ENCODE assay signal across 12 cellular contexts in the genomic region with DNA sequence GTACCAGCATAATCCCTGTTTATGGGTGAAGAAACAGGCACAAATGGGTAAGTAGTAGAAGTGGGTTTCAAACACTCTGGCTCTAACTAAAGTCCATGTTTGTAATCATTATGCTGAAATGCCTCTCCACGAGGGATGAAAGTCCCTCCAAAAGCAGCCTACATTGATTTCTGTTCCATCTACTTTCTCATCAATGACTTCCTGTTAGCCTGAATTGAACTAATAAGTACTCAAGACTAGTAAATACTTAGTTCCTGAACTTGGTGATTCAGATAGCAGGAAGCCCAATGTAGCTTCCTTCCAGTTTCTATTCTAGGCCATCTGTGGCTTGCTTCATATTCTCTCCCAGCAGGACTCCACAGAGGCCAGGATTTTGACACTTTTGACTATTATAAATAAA. TPM values are rescaled to one million over a fixed set of nuclear protein-coding genes. Genes with fewer than 3 reads are reported as not detected.
DNase-seq lines count a peak whose midpoint lies in the region; ATAC-seq and TF ChIP-seq lines count a peak whose summit lies in the region.
"Had no signal": no experiment of that assay in that cellular context is flagged by ENCODE, and none has a peak within 500 bp of the region (broad histone marks: within the 10 kb centered on the region; RNA-seq: fewer than 3 reads in every experiment).

No MANE protein-coding gene starts in this region.

- peak overlapping the region in 1 of 2 experiments; percentile 48 for H3K18ac ChIP-seq in mesenchymal stem cell (ENCODE audit: low read depth in 1 of 2, low read length in 2 of 2)

- no peaks in the 10 kb centered on the region for H3K79me1 ChIP-seq in mesenchymal stem cell (replicated peaks; ENCODE audit: low read length, poor library complexity, severe bottlenecking)

- no peak overlapping the region for H4K91ac ChIP-seq in mesenchymal stem cell (ENCODE audit: low read length)

- H2AFZ ChIP-seq in mesenchymal stem cell (ENCODE audit: low read depth, low read length): no peak overlapping the region
- H2AFZ ChIP-seq in smooth muscle cell (ENCODE audit: low read depth): no peak overlapping the region

- H3K27ac Mint-ChIP-seq in activated T-helper 17 cell treated with anti-CD3 and anti-CD28 coated beads, Interleukin-2, amount 50 U/mL, for 72 hours: no peak overlapping the region
- H3K27ac Mint-ChIP-seq: activated T-helper 1 cell treated with anti-CD3 and anti-CD28 coated beads, Interleukin-12 subunit alpha, Interleukin-12 subunit beta, Interleukin-2, Interleukin-4 antibody, amounts not matched to agents 30 ng/mL and 10 ng/mL and 1 ng/mL, durations not matched to agents 14 hours and 24 hours and 36 hours; CD8-positive, alpha-beta memory T cell had no signal

- no peaks in the 10 kb centered on the region for H3K4me1 Mint-ChIP-seq in activated T-helper 17 cell treated with anti-CD3 and anti-CD28 coated beads, Interleukin-2, amount 50 U/mL, for 72 hours
- H3K4me1 Mint-ChIP-seq: CD8-positive, alpha-beta memory T cell had no signal

- H3K27ac ChIP-seq in mesenchymal stem cell (ENCODE audit: low read length, poor library complexity, severe bottlenecking): no peak overlapping the region
- no peak overlapping the region for H3K27ac ChIP-seq in smooth muscle cell (ENCODE audit: low read depth)

- H3K36me3 ChIP-seq in mesenchymal stem cell (ENCODE audit: control insufficient read depth in 1 of 2, insufficient read depth in 2 of 2, low read depth in 1 of 2, low read length in 2 of 2): peaks cover 0 to 2% of the 10 kb centered on the region in 2 experiments
- H3K36me3 ChIP-seq in smooth muscle cell (ENCODE audit: low read depth): no peaks in the 10 kb centered on the region
- H3K36me3 ChIP-seq: esophagus squamous epithelium had no signal

- H3K4ac ChIP-seq in mesenchymal stem cell (ENCODE audit: low read depth in 1 of 2, low read length in 2 of 2): no peak overlapping the region

- H3K4me3 ChIP-seq in choroid plexus epithelial cell (ENCODE audit: low read depth, low read length) (no peak overlapping the region), mesenchymal stem cell (ENCODE audit: insufficient read depth in 1 of 2, low read depth in 1 of 2, low read length in 2 of 2) (no peak overlapping the region), smooth muscle cell (no peak overlapping the region)
- H3K4me3 ChIP-seq: esophagus squamous epithelium had no signal

- H3K79me2 ChIP-seq in smooth muscle cell (ENCODE audit: low read depth): no peaks in the 10 kb centered on the region

- H3K36me3 Mint-ChIP-seq in activated T-helper 17 cell treated with anti-CD3 and anti-CD28 coated beads, Interleukin-2, amount 50 U/mL, for 72 hours (ENCODE audit: low read depth): no peaks in the 10 kb centered on the region
- H3K36me3 Mint-ChIP-seq: CD8-positive, alpha-beta memory T cell had no signal

- no peak overlapping the region for H2BK12ac ChIP-seq in mesenchymal stem cell (ENCODE audit: low read length in 2 of 2)

- no peak overlapping the region for H3K4me3 Mint-ChIP-seq in activated T-helper 17 cell treated with anti-CD3 and anti-CD28 coated beads, Interleukin-2, amount 50 U/mL, for 72 hours
- H3K4me3 Mint-ChIP-seq: activated T-helper 1 cell treated with anti-CD3 and anti-CD28 coated beads, Interleukin-12 subunit alpha, Interleukin-12 subunit beta, Interleukin-2, Interleukin-4 antibody, amounts not matched to agents 30 ng/mL and 10 ng/mL and 1 ng/mL, durations not matched to agents 14 hours and 24 hours and 36 hours; CD8-positive, alpha-beta memory T cell had no signal

- H3K27me3 ChIP-seq in mesenchymal stem cell (ENCODE audit: control insufficient read depth in 1 of 2, insufficient read depth in 1 of 2, low read length in 2 of 2): no peaks in the 10 kb centered on the region
- H3K27me3 ChIP-seq in smooth muscle cell (ENCODE audit: low read depth): no peaks in the 10 kb centered on the region
- H3K27me3 ChIP-seq: esophagus squamous epithelium had no signal

- peak; percentile 16 for DNase-seq in GDM1 (lab: John Stamatoyannopoulos, UW)
- DNase-seq in LHCN-M2 (ENCODE audit: low read depth): peak; percentile 44
- peak; percentile 86 for DNase-seq in choroid plexus epithelial cell (ENCODE audit: low read depth)
- DNase-seq in mesenchymal stem cell: peak; percentile 67
- no peak for DNase-seq in NCI-H1436 (lab: John Stamatoyannopoulos, UW)
- no peak for DNase-seq in smooth muscle cell (lab: John Stamatoyannopoulos, UW; ENCODE audit: unreplicated experiment)
- DNase-seq in islet precursor cell: no peak
- DNase-seq: CD8-positive, alpha-beta memory T cell; esophagus squamous epithelium; NCI-H187 had no signal

- TF ChIP-seq CTCF in choroid plexus epithelial cell (conservative IDR thresholded peaks at IDR 0.05; ENCODE audit: low read depth, low read length): no peak
- TF ChIP-seq CTCF in smooth muscle cell (IDR thresholded peaks at IDR 0.05; ENCODE audit: borderline replicate concordance, insufficient read depth, poor library complexity, severe bottlenecking): no peak

- H4K8ac ChIP-seq in mesenchymal stem cell (ENCODE audit: low read length): no peak overlapping the region

- no peak overlapping the region for H2BK120ac ChIP-seq in mesenchymal stem cell (ENCODE audit: low read depth, low read length)

- H3K4me2 ChIP-seq in mesenchymal stem cell (ENCODE audit: low read length, poor library complexity, severe bottlenecking) (no peak overlapping the region), smooth muscle cell (no peak overlapping the region)

- no peaks in the 10 kb centered on the region for H3K9me3 Mint-ChIP-seq in activated T-helper 17 cell treated with anti-CD3 and anti-CD28 coated beads, Interleukin-2, amount 50 U/mL, for 72 hours
- H3K9me3 Mint-ChIP-seq: CD8-positive, alpha-beta memory T cell had no signal

- no peak for ATAC-seq in activated T-helper 17 cell treated with anti-CD3 and anti-CD28 coated beads, Interleukin-2, amount 50 U/mL, for 72 hours (replicated peaks)

- H3K23ac ChIP-seq in mesenchymal stem cell (ENCODE audit: low read length in 2 of 2): no peak overlapping the region

- H3K27me3 Mint-ChIP-seq in activated T-helper 17 cell treated with anti-CD3 and anti-CD28 coated beads, Interleukin-2, amount 50 U/mL, for 72 hours: peaks cover 3% of the 10 kb centered on the region

- no peak overlapping the region for H2BK15ac ChIP-seq in mesenchymal stem cell (ENCODE audit: low read depth, poor library complexity, severe bottlenecking)

- no peaks in the 10 kb centered on the region for H3F3A ChIP-seq in smooth muscle cell (ENCODE audit: low read depth)

- H4K20me1 ChIP-seq in smooth muscle cell (ENCODE audit: low read depth): no peaks in the 10 kb centered on the region

- H3K9me3 ChIP-seq in mesenchymal stem cell (ENCODE audit: control insufficient read depth, low read length) (no peaks in the 10 kb centered on the region), smooth muscle cell (replicated peaks; ENCODE audit: low read depth) (no peaks in the 10 kb centered on the region)
- H3K9me3 ChIP-seq: esophagus squamous epithelium had no signal

- WGBS in mesenchymal stem cell: 50% methylated on average over 1 of the region's 1 CpG
- WGBS in smooth muscle cell (ENCODE audit: low lambda C conversion rate): 62% methylated on average over 1 of the region's 1 CpG

- H3K9ac ChIP-seq in mesenchymal stem cell (ENCODE audit: low read length): peak overlapping the region; percentile 34
- no peak overlapping the region for H3K9ac ChIP-seq in smooth muscle cell (ENCODE audit: low read depth)

- H3K4me1 ChIP-seq in mesenchymal stem cell (ENCODE audit: control insufficient read depth, insufficient read depth, low read depth, low read length) (peaks cover 6% of the 10 kb centered on the region), smooth muscle cell (ENCODE audit: low read depth) (no peaks in the 10 kb centered on the region)

- no peak overlapping the region for H3K14ac ChIP-seq in mesenchymal stem cell (ENCODE audit: low read length in 2 of 2)

- H2AK5ac ChIP-seq in mesenchymal stem cell (ENCODE audit: low read length, severe bottlenecking): no peak overlapping the region

- H2BK5ac ChIP-seq in mesenchymal stem cell (ENCODE audit: low read depth, low read length, poor library complexity, severe bottlenecking): no peak overlapping the region

RNA-seq across cellular contexts. Expression of gene BACH1, which starts 11.3 kb away (rescaled TPM):
- total RNA-seq in LHCN-M2 (2014; rRNA removed) (27.7 and 39.7 TPM in 2 replicates), smooth muscle cell (103 and 113 TPM in 2 replicates)
- 9.7 TPM for polyA plus RNA-seq in LHCN-M2 (2012)
- polyA plus RNA-seq in mesenchymal stem cell (2013, experiment 1 of 2): 34.9 TPM
- polyA plus RNA-seq in mesenchymal stem cell (2013, experiment 2 of 2): 36.8 TPM
- 10 to 100 TPM; 26.9 to 86.0 TPM for total RNA-seq in activated T-helper 17 cell treated with anti-CD3 and anti-CD28 coated beads, Interleukin-2, amount 50 U/mL, for 72 hours
- polyA plus RNA-seq in smooth muscle cell: 26.3 and 29.5 TPM in 2 replicates

Comparison
In these comparisons a context has a peak if more than half of its experiments do, and no peak if none do; other contexts are left out.
1. DNase-seq: peak in GDM1 (single experiment), LHCN-M2 (single experiment), choroid plexus epithelial cell (single experiment) and mesenchymal stem cell (single experiment); none in NCI-H1436 (single experiment), smooth muscle cell (single experiment) and islet precursor cell (single experiment).